ENCODE assay signal across 36 cellular contexts in genomic region chr6:167915139-167915538, GRCh38.
"Had no signal": no experiment of that assay in that cellular context is flagged by ENCODE, and none has a peak within 500 bp of the region (broad histone marks: within the 10 kb centered on the region; RNA-seq: fewer than 3 reads in every experiment).

No MANE protein-coding gene starts in this region.

- H3K27me3 Mint-ChIP-seq: activated B cell treated with CpG ODN at 0.5 μM for 24 hours; activated CD4-positive, alpha-beta memory T cell treated with anti-CD3 and anti-CD28 coated beads for 36 hours; activated CD8-positive, alpha-beta T cell treated with anti-CD3 and anti-CD28 coated beads for 36 hours; activated naive CD8-positive, alpha-beta T cell treated with anti-CD3 and anti-CD28 coated beads for 36 hours; activated T-helper 17 cell treated with anti-CD3 and anti-CD28 coated beads, Interleukin-2, amount 50 U/mL, for 72 hours had no signal

- FAIRE-seq: astrocyte, TTC549 had no signal

- H3K9me3 ChIP-seq: adrenal gland, body of pancreas, breast epithelium had no signal

- H3K36me3 Mint-ChIP-seq: activated naive CD4-positive, alpha-beta T cell treated with anti-CD3 and anti-CD28 coated beads, Interleukin-2, amount 50 U/mL, for 72 hours had no signal

- H3K4me1 ChIP-seq: adrenal gland, body of pancreas, breast epithelium had no signal

- H3K27me3 ChIP-seq: adrenal gland, body of pancreas, brain microvascular endothelial cell, breast epithelium had no signal

- H3K27ac Mint-ChIP-seq: activated B cell treated with CpG ODN at 0.5 μM for 24 hours; activated CD4-positive, alpha-beta memory T cell treated with anti-CD3 and anti-CD28 coated beads for 36 hours; activated CD8-positive, alpha-beta T cell treated with anti-CD3 and anti-CD28 coated beads for 36 hours; activated naive CD4-positive, alpha-beta T cell treated with anti-CD3 and anti-CD28 coated beads for 36 hours; activated naive CD4-positive, alpha-beta T cell treated with anti-CD3 and anti-CD28 coated beads, Interleukin-2, amount 50 U/mL, for 72 hours; activated naive CD8-positive, alpha-beta T cell treated with anti-CD3 and anti-CD28 coated beads for 36 hours; activated T-cell treated with anti-CD3 and anti-CD28 coated beads, Interleukin-2, amount 50 U/mL, for 72 hours; activated T-helper 1 cell treated with anti-CD3 and anti-CD28 coated beads, Interleukin-12 subunit alpha, Interleukin-12 subunit beta, Interleukin-2, Interleukin-4 antibody, amounts not matched to agents 30 ng/mL and 10 ng/mL and 1 ng/mL, durations not matched to agents 14 hours and 24 hours and 36 hours; activated T-helper 17 cell treated with anti-CD3 and anti-CD28 coated beads, Interleukin-2, amount 50 U/mL, for 72 hours; T-helper 1 cell treated with Interleukin-12 subunit alpha and Interleukin-12 subunit beta and Interleukin-4 antibody, amounts not matched to agents 30 μg/mL and 1 μg/mL, for 36 hours; T-helper 2 cell treated with Interferon-gamma antibody and Interleukin-4, amounts not matched to agents 5 μg/mL and 100 μg/mL, for 36 hours had no signal

- H3K27ac ChIP-seq: adrenal gland, body of pancreas, brain microvascular endothelial cell, breast epithelium, VCaP had no signal

- ATAC-seq: activated CD8-positive, alpha-beta T cell treated with anti-CD3 and anti-CD28 coated beads for 36 hours; activated naive CD4-positive, alpha-beta T cell treated with anti-CD3 and anti-CD28 coated beads, Interleukin-2, amount 50 U/mL, for 72 hours; activated T-cell treated with anti-CD3 and anti-CD28 coated beads, Interleukin-2, amount 50 U/mL, for 4 hours; activated T-cell treated with anti-CD3 and anti-CD28 coated beads, Interleukin-2, amount 50 U/mL, for 72 hours; activated T-helper 17 cell treated with anti-CD3 and anti-CD28 coated beads, Interleukin-2, amount 50 U/mL, for 72 hours; body of pancreas had no signal

- H3K4me3 Mint-ChIP-seq: activated B cell treated with CpG ODN at 0.5 μM for 24 hours; activated CD4-positive, alpha-beta memory T cell treated with anti-CD3 and anti-CD28 coated beads for 36 hours; activated CD8-positive, alpha-beta T cell treated with anti-CD3 and anti-CD28 coated beads for 36 hours; activated naive CD4-positive, alpha-beta T cell treated with anti-CD3 and anti-CD28 coated beads for 36 hours; activated naive CD8-positive, alpha-beta T cell treated with anti-CD3 and anti-CD28 coated beads for 36 hours; activated T-cell treated with anti-CD3 and anti-CD28 coated beads, Interleukin-2, amount 50 U/mL, for 4 hours; activated T-cell treated with anti-CD3 and anti-CD28 coated beads, Interleukin-2, amount 50 U/mL, for 72 hours; activated T-helper 1 cell treated with anti-CD3 and anti-CD28 coated beads, Interleukin-12 subunit alpha, Interleukin-12 subunit beta, Interleukin-2, Interleukin-4 antibody, amounts not matched to agents 30 ng/mL and 10 ng/mL and 1 ng/mL, durations not matched to agents 14 hours and 24 hours and 36 hours; activated T-helper 17 cell treated with anti-CD3 and anti-CD28 coated beads, Interleukin-2, amount 50 U/mL, for 72 hours; T-helper 1 cell treated with Interleukin-12 subunit alpha and Interleukin-12 subunit beta and Interleukin-4 antibody, amounts not matched to agents 30 μg/mL and 1 μg/mL, for 36 hours; T-helper 2 cell treated with Interferon-gamma antibody and Interleukin-4, amounts not matched to agents 5 μg/mL and 100 μg/mL, for 36 hours had no signal

- H3K4me1 Mint-ChIP-seq: activated B cell treated with CpG ODN at 0.5 μM for 24 hours; activated naive CD8-positive, alpha-beta T cell treated with anti-CD3 and anti-CD28 coated beads for 36 hours; activated T-helper 17 cell treated with anti-CD3 and anti-CD28 coated beads, Interleukin-2, amount 50 U/mL, for 72 hours had no signal

- H3K9me3 Mint-ChIP-seq: activated B cell treated with CpG ODN at 0.5 μM for 24 hours; activated CD4-positive, alpha-beta memory T cell treated with anti-CD3 and anti-CD28 coated beads for 36 hours; activated CD8-positive, alpha-beta T cell treated with anti-CD3 and anti-CD28 coated beads for 36 hours; activated naive CD4-positive, alpha-beta T cell treated with anti-CD3 and anti-CD28 coated beads for 36 hours; activated naive CD4-positive, alpha-beta T cell treated with anti-CD3 and anti-CD28 coated beads, Interleukin-2, amount 50 U/mL, for 72 hours; activated naive CD8-positive, alpha-beta T cell treated with anti-CD3 and anti-CD28 coated beads for 36 hours; activated T-cell treated with anti-CD3 and anti-CD28 coated beads, Interleukin-2, amount 50 U/mL, for 4 hours; activated T-cell treated with anti-CD3 and anti-CD28 coated beads, Interleukin-2, amount 50 U/mL, for 72 hours; activated T-helper 1 cell treated with anti-CD3 and anti-CD28 coated beads, Interleukin-12 subunit alpha, Interleukin-12 subunit beta, Interleukin-2, Interleukin-4 antibody, amounts not matched to agents 30 ng/mL and 10 ng/mL and 1 ng/mL, durations not matched to agents 14 hours and 24 hours and 36 hours; activated T-helper 17 cell treated with anti-CD3 and anti-CD28 coated beads, Interleukin-2, amount 50 U/mL, for 72 hours; T-helper 1 cell treated with Interleukin-12 subunit alpha and Interleukin-12 subunit beta and Interleukin-4 antibody, amounts not matched to agents 30 μg/mL and 1 μg/mL, for 36 hours; T-helper 2 cell treated with Interferon-gamma antibody and Interleukin-4, amounts not matched to agents 5 μg/mL and 100 μg/mL, for 36 hours had no signal

- H3K4me3 ChIP-seq: adrenal gland, body of pancreas, breast epithelium had no signal

- H3K36me3 ChIP-seq: breast epithelium had no signal

- DNase-seq: activated B cell treated with CpG ODN at 0.5 μM for 24 hours; activated CD4-positive, alpha-beta memory T cell treated with anti-CD3 and anti-CD28 coated beads for 36 hours; activated CD4-positive, alpha-beta T cell treated with anti-CD3 and anti-CD28 coated beads for 48 hours; activated CD4-positive, alpha-beta T cell treated with anti-CD3 and anti-CD28 coated beads, Interleukin-2, amount 50 U/mL, for 1 hour; activated CD4-positive, alpha-beta T cell treated with anti-CD3 and anti-CD28 coated beads, Interleukin-2, amount 50 U/mL, for 4 hours; activated CD4-positive, CD25-positive, alpha-beta regulatory T cell treated with anti-CD3 and anti-CD28 coated beads, Interleukin-2, amount 50 U/mL, for 72 hours; activated CD8-positive, alpha-beta memory T cell treated with anti-CD3 and anti-CD28 coated beads, Interleukin-2, amount 50 U/mL, for 4 hours; activated CD8-positive, alpha-beta T cell treated with anti-CD3 and anti-CD28 coated beads for 36 hours; activated effector memory CD4-positive, alpha-beta T cell treated with anti-CD3 and anti-CD28 coated beads, Interleukin-2, amount 50 U/mL, for 16 hours; activated gamma-delta T cell treated with Interleukin-2 at 50 U/mL for 16 hours; activated naive CD4-positive, alpha-beta T cell; activated naive CD4-positive, alpha-beta T cell treated with anti-CD3 and anti-CD28 coated beads for 36 hours; activated naive CD4-positive, alpha-beta T cell treated with anti-CD3 and anti-CD28 coated beads, Interleukin-2, amount 50 U/mL, for 16 hours; activated naive CD8-positive, alpha-beta T cell treated with anti-CD3 and anti-CD28 coated beads for 36 hours; activated T-cell treated with anti-CD3 and anti-CD28 coated beads for 4 hours; activated T-cell treated with anti-CD3 and anti-CD28 coated beads, Interleukin-2, amount 50 U/mL, for 1 hour; activated T-cell treated with anti-CD3 and anti-CD28 coated beads, Interleukin-2, amount 50 U/mL, for 4 hours; activated T-cell treated with anti-CD3 and anti-CD28 coated beads, Interleukin-2, amount 50 U/mL, for 72 hours; adrenal gland; amniotic stem cell; aorta; body of pancreas; brain microvascular endothelial cell; central memory CD4-positive, alpha-beta T cell; T-helper 1 cell; T-helper 2 cell; T-helper 9 cell had no signal
